Comparison of ENCODE assay signal across 23 cellular contexts in the genomic region with DNA sequence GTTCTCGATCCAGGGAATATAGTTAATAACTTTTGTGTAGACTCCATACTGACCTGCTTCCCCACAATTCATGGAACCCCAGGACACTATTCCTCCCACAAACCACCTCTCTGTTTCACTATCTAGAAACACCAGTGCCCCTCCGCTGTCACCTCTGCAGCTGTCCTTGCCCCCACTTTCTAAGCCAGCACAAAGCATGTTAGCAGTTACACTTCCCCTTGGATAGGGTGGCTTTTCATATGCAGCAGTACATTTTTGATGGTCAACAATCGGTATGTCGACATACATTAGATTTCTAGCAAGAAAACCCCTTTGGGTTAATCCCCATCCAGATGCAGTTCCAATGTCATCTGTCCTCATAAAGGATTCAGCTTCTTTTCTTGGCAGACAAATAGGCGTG. TPM values are rescaled to one million over a fixed set of nuclear protein-coding genes. Genes with fewer than 3 reads are reported as not detected.
DNase-seq lines count a peak whose midpoint lies in the region; ATAC-seq and TF ChIP-seq lines count a peak whose summit lies in the region.
"Had no signal": no experiment of that assay in that cellular context is flagged by ENCODE, and none has a peak within 500 bp of the region (broad histone marks: within the 10 kb centered on the region; RNA-seq: fewer than 3 reads in every experiment).

No MANE protein-coding gene starts in this region.

- RAD21 ChIA-PET in HCT116 (lab: Charles Lee; ENCODE audit: low non-redundant PET in 1 of 2, low total read pairs in 2 of 2, uncharacterized antibody in 2 of 2, unreplicated experiment in 2 of 2) = no interaction called here

- no peaks in the 10 kb centered on the region for H3K27me3 ChIP-seq in HCT116 (ENCODE audit: insufficient read depth, low read length)
- H3K27me3 ChIP-seq: BE2C, body of pancreas, tibial nerve had no signal

- no peak overlapping the region for H3K4me2 ChIP-seq in HCT116 (ENCODE audit: low read length)

- no TSS peak for BruUV-seq in HCT116 (replicated peaks; lab: Mats Ljungman, UMichigan)

- POLR2A ChIA-PET in HCT116 (lab: Charles Lee) = no interaction called here

- TF ChIP-seq RAD21 in HCT116 (IDR thresholded peaks at IDR 0.05; ENCODE audit: low read depth) = no peak

- no peak overlapping the region for H3K27ac ChIP-seq in HCT116 (ENCODE audit: low read depth, low read length)
- H3K27ac ChIP-seq: body of pancreas, tibial nerve had no signal

- no peak for TF ChIP-seq POLR2A in HCT116 (IDR thresholded peaks at IDR 0.05; ENCODE audit: borderline replicate concordance, extremely low read depth, insufficient read depth, insufficient read length)

- H3K27ac Mint-ChIP-seq in activated naive CD4-positive, alpha-beta T cell treated with anti-CD3 and anti-CD28 coated beads, Interleukin-2, amount 50 U/mL, for 24 hours = peak overlapping the region; percentile 9
- H3K27ac Mint-ChIP-seq in chondrocyte (ENCODE audit: unreplicated experiment) = peak overlapping the region; percentile 8
- H3K27ac Mint-ChIP-seq in stimulated activated naive B cell treated with anti-CD40 and anti-IgM and Interleukin-4, amounts not matched to agents 10 μg/mL and 1 μg/mL and 100 μg/mL, for 72 hours = peak overlapping the region; percentile 80
- H3K27ac Mint-ChIP-seq: activated T-helper 1 cell treated with anti-CD3 and anti-CD28 coated beads, Interleukin-12 subunit alpha, Interleukin-12 subunit beta, Interleukin-2, Interleukin-4 antibody, amounts not matched to agents 30 ng/mL and 10 ng/mL and 1 ng/mL, durations not matched to agents 14 hours and 24 hours and 36 hours had no signal

- no peak overlapping the region for H3K4me3 ChIP-seq in HCT116 (replicated peaks in 1 of 2; ENCODE audit: low read depth in 1 of 2, low read length in 2 of 2)
- H3K4me3 ChIP-seq: body of pancreas, tibial nerve had no signal

- no peak for DNase-seq in activated naive CD4-positive, alpha-beta T cell treated with Interleukin-2 at 50 U/mL for 16 hours
- DNase-seq in HCT116 (ENCODE audit: low read depth, low spot score) (no peak), chondrocyte (ENCODE audit: low spot score) (no peak), NCI-H1048 (lab: John Stamatoyannopoulos, UW) (no peak), D341Med (ENCODE audit: low spot score) (no peak)
- DNase-seq in stimulated activated naive B cell treated with anti-CD40 and anti-IgM and Interleukin-4, amounts not matched to agents 10 μg/mL and 1 μg/mL and 100 μg/mL, for 72 hours = no peak
- DNase-seq: ACHN; BE2C; body of pancreas; Caco-2; DMS79; Kasumi-1; left ventricle myocardium superior; naive B cell; NCI-H1694; PC-3; stimulated activated CD8-positive, alpha-beta memory T cell treated with anti-CD3 and anti-CD28 coated beads, Interleukin-4, amount 100 ng/mL, for 48 hours had no signal

- H3K9me2 ChIP-seq in HCT116 (ENCODE audit: insufficient read depth) = no peaks in the 10 kb centered on the region

- no peak for TF ChIP-seq CTCF in HCT116 (IDR thresholded peaks at IDR 0.05 in 2 of 3, conservative IDR thresholded peaks at IDR 0.05 in 1 of 3; ENCODE audit: borderline replicate concordance in 1 of 3, insufficient read depth in 1 of 3, low read depth in 2 of 3, low read length in 2 of 3)
- no peak for TF ChIP-seq CTCF in chondrocyte (IDR thresholded peaks at IDR 0.05)

- 0 out of 2 replicates have a peak, but pooled peaks cover 16% of the 10 kb centered on the region for H4K20me1 ChIP-seq in HCT116 (ENCODE audit: insufficient read depth)

- intact Hi-C loops in HCT116 (cut with micrococcal nuclease) = no loop called here

- H3K4me1 ChIP-seq in HCT116 (ENCODE audit: control insufficient read depth in 1 of 2, insufficient read depth in 2 of 2, low read length in 2 of 2) = no peaks in the 10 kb centered on the region
- H3K4me1 ChIP-seq: BE2C, body of pancreas, Caco-2 had no signal

- no peak overlapping the region for H2AFZ ChIP-seq in HCT116 (ENCODE audit: low read depth, low read length, poor library complexity, severe bottlenecking)

- peaks cover 22% of the 10 kb centered on the region for H3K4me1 Mint-ChIP-seq in activated naive CD4-positive, alpha-beta T cell treated with anti-CD3 and anti-CD28 coated beads, Interleukin-2, amount 50 U/mL, for 24 hours
- no peaks in the 10 kb centered on the region for H3K4me1 Mint-ChIP-seq in chondrocyte (ENCODE audit: low read depth)
- peaks cover 19 to 41% of the 10 kb centered on the region in 2 donors for H3K4me1 Mint-ChIP-seq in stimulated activated naive B cell treated with anti-CD40 and anti-IgM and Interleukin-4, amounts not matched to agents 10 μg/mL and 1 μg/mL and 100 μg/mL, for 72 hours

- H3K36me3 ChIP-seq in HCT116 (ENCODE audit: control insufficient read depth in 1 of 2, insufficient read depth in 2 of 2, low read length in 2 of 2) = peaks cover 24 to 37% of the 10 kb centered on the region in 2 experiments

- CTCF ChIA-PET in HCT116 (lab: Charles Lee) = no interaction called here

- peaks cover 8% of the 10 kb centered on the region for H3K79me2 ChIP-seq in HCT116 (ENCODE audit: insufficient read depth, low read length)

- no peaks in the 10 kb centered on the region for H3K9me3 Mint-ChIP-seq in activated naive CD4-positive, alpha-beta T cell treated with anti-CD3 and anti-CD28 coated beads, Interleukin-2, amount 50 U/mL, for 24 hours
- no peaks in the 10 kb centered on the region for H3K9me3 Mint-ChIP-seq in chondrocyte (ENCODE audit: low read depth)
- H3K9me3 Mint-ChIP-seq in stimulated activated naive B cell treated with anti-CD40 and anti-IgM and Interleukin-4, amounts not matched to agents 10 μg/mL and 1 μg/mL and 100 μg/mL, for 72 hours = no peaks in the 10 kb centered on the region
- H3K9me3 Mint-ChIP-seq: activated T-helper 1 cell treated with anti-CD3 and anti-CD28 coated beads, Interleukin-12 subunit alpha, Interleukin-12 subunit beta, Interleukin-2, Interleukin-4 antibody, amounts not matched to agents 30 ng/mL and 10 ng/mL and 1 ng/mL, durations not matched to agents 14 hours and 24 hours and 36 hours had no signal

- H3K27me3 Mint-ChIP-seq in activated naive CD4-positive, alpha-beta T cell treated with anti-CD3 and anti-CD28 coated beads, Interleukin-2, amount 50 U/mL, for 24 hours = no peaks in the 10 kb centered on the region
- H3K27me3 Mint-ChIP-seq in chondrocyte (ENCODE audit: low read depth) = no peaks in the 10 kb centered on the region
- no peaks in the 10 kb centered on the region for H3K27me3 Mint-ChIP-seq in stimulated activated naive B cell treated with anti-CD40 and anti-IgM and Interleukin-4, amounts not matched to agents 10 μg/mL and 1 μg/mL and 100 μg/mL, for 72 hours
- H3K27me3 Mint-ChIP-seq: naive B cell had no signal

- no peak overlapping the region for H3K9ac ChIP-seq in HCT116 (ENCODE audit: low read length)

- H3K36me3 Mint-ChIP-seq in activated naive CD4-positive, alpha-beta T cell treated with anti-CD3 and anti-CD28 coated beads, Interleukin-2, amount 50 U/mL, for 24 hours = peaks cover 16% of the 10 kb centered on the region
- H3K36me3 Mint-ChIP-seq in chondrocyte (ENCODE audit: low read depth) = peaks cover 27% of the 10 kb centered on the region
- H3K36me3 Mint-ChIP-seq in stimulated activated naive B cell treated with anti-CD40 and anti-IgM and Interleukin-4, amounts not matched to agents 10 μg/mL and 1 μg/mL and 100 μg/mL, for 72 hours = peaks cover 30 to 46% of the 10 kb centered on the region in 2 donors

- H3K4me3 Mint-ChIP-seq in activated naive CD4-positive, alpha-beta T cell treated with anti-CD3 and anti-CD28 coated beads, Interleukin-2, amount 50 U/mL, for 24 hours = no peak overlapping the region
- H3K4me3 Mint-ChIP-seq in chondrocyte (ENCODE audit: unreplicated experiment) = no peak overlapping the region
- no peak overlapping the region for H3K4me3 Mint-ChIP-seq in stimulated activated naive B cell treated with anti-CD40 and anti-IgM and Interleukin-4, amounts not matched to agents 10 μg/mL and 1 μg/mL and 100 μg/mL, for 72 hours
- H3K4me3 Mint-ChIP-seq: activated T-helper 1 cell treated with anti-CD3 and anti-CD28 coated beads, Interleukin-12 subunit alpha, Interleukin-12 subunit beta, Interleukin-2, Interleukin-4 antibody, amounts not matched to agents 30 ng/mL and 10 ng/mL and 1 ng/mL, durations not matched to agents 14 hours and 24 hours and 36 hours; naive B cell had no signal

- no peak for ATAC-seq in HCT116
- no peak for ATAC-seq in stimulated activated naive B cell treated with anti-CD40 and anti-IgM and Interleukin-4, amounts not matched to agents 10 μg/mL and 1 μg/mL and 100 μg/mL, for 72 hours (replicated peaks)
- ATAC-seq: body of pancreas, left ventricle myocardium superior, PC-3, Right ventricle myocardium inferior had no signal

- H3K9me3 ChIP-seq in HCT116 (ENCODE audit: control insufficient read depth in 1 of 2, insufficient read depth in 1 of 2, low read depth in 1 of 2, low read length in 2 of 2) = no peaks in the 10 kb centered on the region
- H3K9me3 ChIP-seq: BE2C, body of pancreas, Caco-2, tibial nerve had no signal

TF ChIP-seq in HCT116, 20 proteins besides CTCF, POLR2A, EP300 and RAD21:
- TF ChIP-seq CBX3 (IDR thresholded peaks at IDR 0.05; ENCODE audit: low read depth) (no peak), POLR2AphosphoS5 (IDR thresholded peaks at IDR 0.05; ENCODE audit: low read depth, low read length) (0 out of 2 replicates have a peak, but pooled peaks have one; percentile 20)
TF ChIP-seq in HCT116: peak in this region for 1.

RNA-seq across cellular contexts. Expression of gene TARDBP, which starts 14.4 kb away (rescaled TPM):
- total RNA-seq in HCT116 (2021; ENCODE audit: unreplicated experiment) (155 TPM), chondrocyte (97.8 to 119 TPM (median 103 TPM) in 3 replicates)
- polyA plus RNA-seq in HCT116 (2012) = 81.8 and 102 TPM in 2 replicates

RNA-seq across cellular contexts. Expression of gene MASP2, which starts 20.1 kb away (rescaled TPM):
- total RNA-seq in HCT116 (2021; ENCODE audit: unreplicated experiment) (0.25 TPM), chondrocyte (not detected in 3 replicates)
- polyA plus RNA-seq in HCT116 (2012) = 1.0 and 1.4 TPM in 2 replicates
- total RNA-seq: body of pancreas, left ventricle myocardium superior, mesenteric fat pad, NCI-H460, Right ventricle myocardium inferior, tibial nerve had no signal

RNA-seq across cellular contexts. Expression of gene SRM, which starts 32.9 kb away (rescaled TPM):
- 150 TPM for total RNA-seq in HCT116 (2021; ENCODE audit: unreplicated experiment)
- 140 and 159 TPM in 2 replicates for polyA plus RNA-seq in HCT116 (2012)
- 140 to 176 TPM (median 141 TPM) in 3 replicates for total RNA-seq in chondrocyte

Comparison
In these comparisons a context has a peak if more than half of its experiments do, and no peak if none do; other contexts are left out.
1. H3K27ac Mint-ChIP-seq: peak in every context shown above with its lines; median percentile 80 in stimulated activated naive B cell treated with anti-CD40 and anti-IgM and Interleukin-4, amounts not matched to agents 10 μg/mL and 1 μg/mL and 100 μg/mL, for 72 hours; 9 in activated naive CD4-positive, alpha-beta T cell treated with anti-CD3 and anti-CD28 coated beads, Interleukin-2, amount 50 U/mL, for 24 hours; 8 in chondrocyte.